In the genomic region with DNA sequence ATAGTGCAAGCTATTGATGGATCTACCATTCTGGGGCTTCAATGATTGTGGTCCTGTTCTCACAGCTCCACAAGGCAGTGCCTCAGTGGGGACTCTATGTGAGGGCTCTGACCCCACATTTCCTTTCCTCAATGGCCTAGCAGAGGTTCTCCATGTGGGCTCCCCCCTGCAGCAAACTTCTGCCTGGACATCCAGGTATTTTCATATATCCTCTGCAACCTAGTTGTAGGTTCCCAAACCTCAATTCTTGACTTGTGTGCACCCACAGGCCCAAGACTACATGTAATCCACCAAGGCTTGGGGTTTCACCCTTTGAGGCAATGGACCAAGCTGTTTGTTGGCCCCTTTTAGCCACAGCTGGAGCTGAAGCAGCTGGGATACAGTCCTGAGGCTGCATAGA, we compare ENCODE assay signal across 33 cellular contexts. TPM values are rescaled to one million over a fixed set of nuclear protein-coding genes. Genes with fewer than 3 reads are reported as not detected.
"Had no signal": no experiment of that assay in that cellular context is flagged by ENCODE, and none has a peak within 500 bp of the region (broad histone marks: within the 10 kb centered on the region; RNA-seq: fewer than 3 reads in every experiment).

No MANE protein-coding gene starts in this region.

- H3K27me3 Mint-ChIP-seq: progenitor cell of endocrine pancreas; stimulated activated memory B cell treated with anti-CD40 and anti-IgM and Interleukin-4, amounts not matched to agents 10 μg/mL and 1 μg/mL and 100 μg/mL, for 72 hours; stimulated activated naive CD8-positive, alpha-beta T cell treated with anti-CD3 and anti-CD28 coated beads, Interleukin-15, amount 100 ng/mL, for 72 hours; type B pancreatic cell had no signal

- H3K4me3 ChIP-seq: neural progenitor cell, ovary, psoas muscle, right lobe of liver, sigmoid colon, suprapubic skin, testis, tibial artery, transverse colon, upper lobe of right lung, uterus had no signal

- H3K9ac ChIP-seq: neural progenitor cell, parathyroid adenoma had no signal

- H3K27ac Mint-ChIP-seq: natural killer cell; nephron; neural progenitor cell; progenitor cell of endocrine pancreas; stimulated activated memory B cell treated with anti-CD40 and anti-IgM and Interleukin-4, amounts not matched to agents 10 μg/mL and 1 μg/mL and 100 μg/mL, for 72 hours; stimulated activated naive CD8-positive, alpha-beta T cell treated with anti-CD3 and anti-CD28 coated beads, Interleukin-15, amount 100 ng/mL, for 72 hours; type B pancreatic cell had no signal

- H3K4me3 Mint-ChIP-seq: natural killer cell; nephron; neural progenitor cell; stimulated activated memory B cell treated with anti-CD40 and anti-IgM and Interleukin-4, amounts not matched to agents 10 μg/mL and 1 μg/mL and 100 μg/mL, for 72 hours; stimulated activated naive CD8-positive, alpha-beta T cell treated with anti-CD3 and anti-CD28 coated beads, Interleukin-15, amount 100 ng/mL, for 72 hours; type B pancreatic cell had no signal

- H3K4me1 Mint-ChIP-seq: natural killer cell; nephron; neural progenitor cell; stimulated activated memory B cell treated with anti-CD40 and anti-IgM and Interleukin-4, amounts not matched to agents 10 μg/mL and 1 μg/mL and 100 μg/mL, for 72 hours; stimulated activated naive CD8-positive, alpha-beta T cell treated with anti-CD3 and anti-CD28 coated beads, Interleukin-15, amount 100 ng/mL, for 72 hours had no signal

- ATAC-seq: natural killer cell; psoas muscle; right cardiac atrium; stimulated activated memory B cell treated with anti-CD40 and anti-IgM and Interleukin-4, amounts not matched to agents 10 μg/mL and 1 μg/mL and 100 μg/mL, for 72 hours; stimulated activated naive CD8-positive, alpha-beta T cell treated with anti-CD3 and anti-CD28 coated beads, Interleukin-15, amount 100 ng/mL, for 72 hours; stimulated activated naive CD8-positive, alpha-beta T cell treated with anti-CD3 and anti-CD28 coated beads, Interleukin-15, Interleukin-2, amounts not matched to agents 100 U/mL and 50 U/mL, for 24 hours; upper lobe of right lung had no signal

- H3K36me3 Mint-ChIP-seq: natural killer cell; neural progenitor cell; stimulated activated memory B cell treated with anti-CD40 and anti-IgM and Interleukin-4, amounts not matched to agents 10 μg/mL and 1 μg/mL and 100 μg/mL, for 72 hours; type B pancreatic cell had no signal

- H3K79me2 ChIP-seq: parathyroid adenoma had no signal

- H3K27me3 ChIP-seq: neural progenitor cell, ovary, right lobe of liver, sigmoid colon, suprapubic skin, testis, tibial artery, transverse colon, upper lobe of right lung, uterus had no signal

- H3K36me3 ChIP-seq: neural progenitor cell, ovary, sigmoid colon, transverse colon, upper lobe of right lung, uterus had no signal

- H3K4me2 ChIP-seq: neural progenitor cell had no signal

- DNase-seq: natural killer cell; occipital lobe; ovary; posterior cingulate gyrus; psoas muscle; right lobe of liver; sigmoid colon; small intestine; stimulated activated CD4-positive, alpha-beta T cell treated with anti-CD3 and anti-CD28 coated beads, Interleukin-12 subunit alpha, Interleukin-12 subunit beta, amount 100 ng/mL, for 4 hours; stimulated activated CD4-positive, alpha-beta T cell treated with anti-CD3 and anti-CD28 coated beads, Interleukin-1b, Interleukin-23, amount 100 ng/mL, for 48 hours; stimulated activated CD4-positive, alpha-beta T cell treated with anti-CD3 and anti-CD28 coated beads, Interleukin-4, amount 100 ng/mL, for 1 hour; stimulated activated CD4-positive, alpha-beta T cell treated with anti-CD3 and anti-CD28 coated beads, Interleukin-4, amount 100 ng/mL, for 4 hours; stimulated activated CD8-positive, alpha-beta memory T cell treated with anti-CD3 and anti-CD28 coated beads, Interleukin-4, amount 100 ng/mL, for 48 hours; stimulated activated naive CD4-positive, alpha-beta T cell; stimulated activated naive CD8-positive, alpha-beta T cell treated with anti-CD3 and anti-CD28 coated beads, Interleukin-15, amount 100 ng/mL, for 72 hours; stimulated activated naive CD8-positive, alpha-beta T cell treated with anti-CD3 and anti-CD28 coated beads, Interleukin-15, Interleukin-2, amounts not matched to agents 100 U/mL and 50 U/mL, for 24 hours; substantia nigra; testis; tibial artery; transverse colon; upper lobe of right lung; uterus had no signal

- H3K27ac ChIP-seq: neural progenitor cell, ovary, parathyroid adenoma, psoas muscle, right lobe of liver, sigmoid colon, suprapubic skin, testis, tibial artery, transverse colon, upper lobe of right lung, uterus had no signal

- H3K9me3 Mint-ChIP-seq: type B pancreatic cell had no signal

- H2AFZ ChIP-seq: neural progenitor cell, parathyroid adenoma had no signal

- H3K4me1 ChIP-seq: neural progenitor cell, parathyroid adenoma, psoas muscle, suprapubic skin, testis, tibial artery, transverse colon, upper lobe of right lung, uterus had no signal

- H3K9me3 ChIP-seq: right lobe of liver, suprapubic skin, testis, transverse colon, upper lobe of right lung, uterus had no signal

RNA-seq across cellular contexts. Expression of a gene that starts 35.9 kb away (rescaled TPM):
- total RNA-seq: natural killer cell, occipital lobe, renal cortical epithelial cell, suprapubic skin had no signal
- polyA plus RNA-seq: neural cell, thymus had no signal
